17 cellular contexts compared by ENCODE assay signal in genomic region chr10:128058746-128059125, GRCh38.
DNase-seq lines count a peak whose midpoint lies in the region; ATAC-seq and TF ChIP-seq lines count a peak whose summit lies in the region.
"Had no signal": no experiment of that assay in that cellular context is flagged by ENCODE, and none has a peak within 500 bp of the region (broad histone marks: within the 10 kb centered on the region; RNA-seq: fewer than 3 reads in every experiment).

No MANE protein-coding gene starts in this region.

- TF ChIP-seq CTCF in osteoblast (IDR thresholded peaks at IDR 0.05; ENCODE audit: extremely low read depth, low read depth, low read length) = no peak

- peaks cover 44% of the 10 kb centered on the region for H3K36me3 Mint-ChIP-seq in CD4-positive, CD25-positive, alpha-beta regulatory T cell
- peaks cover 100% of the 10 kb centered on the region for H3K36me3 Mint-ChIP-seq in dendritic cell treated with granulocyte-macrophage colony-stimulating factor and Interleukin-4, amounts not matched to agents 40 ng/mL and 50 ng/mL, for 4 days (ENCODE audit: low read depth)

- H3K27ac ChIP-seq in CD4-positive, CD25-positive, alpha-beta regulatory T cell (ENCODE audit: insufficient read depth, low read length, poor library complexity, severe bottlenecking) = no peak overlapping the region
- peak overlapping the region; percentile 83 for H3K27ac ChIP-seq in Karpas-422 (ENCODE audit: low read length)
- no peak overlapping the region for H3K27ac ChIP-seq in osteoblast (ENCODE audit: low read depth, low read length)
- H3K27ac ChIP-seq: PC-9 had no signal

- peaks cover 21% of the 10 kb centered on the region for H3K4me1 ChIP-seq in CD4-positive, CD25-positive, alpha-beta regulatory T cell (ENCODE audit: control insufficient read depth, insufficient read depth, low read length, poor library complexity, severe bottlenecking)
- peaks cover 48% of the 10 kb centered on the region for H3K4me1 ChIP-seq in Karpas-422 (ENCODE audit: low read length)
- H3K4me1 ChIP-seq in osteoblast (ENCODE audit: insufficient read depth, low read length) = peaks cover 2% of the 10 kb centered on the region
- H3K4me1 ChIP-seq: BE2C had no signal

- no peak for DNase-seq in CD4-positive, CD25-positive, alpha-beta regulatory T cell
- DNase-seq in Karpas-422 = peak; percentile 81
- DNase-seq in osteoblast (ENCODE audit: insufficient read length, low spot score, missing footprints) = peak; percentile 8
- DNase-seq in Ammon's horn (ENCODE audit: low spot score) = no peak
- no peak for DNase-seq in NCI-H226
- DNase-seq: BE2C, DMS53, HCEC 1CT, NCI-H1436 treated with DMSO at 0.1 percent for 48 hours, NCI-H2227 treated with DMSO at 0.1 percent for 48 hours, NCI-H526, PC-9, Right ventricle myocardium superior had no signal

- H3K4me1 Mint-ChIP-seq in CD4-positive, CD25-positive, alpha-beta regulatory T cell = peaks cover 18 to 62% (median 37%) of the 10 kb centered on the region in 4 donors
- peaks cover 96% of the 10 kb centered on the region for H3K4me1 Mint-ChIP-seq in dendritic cell treated with granulocyte-macrophage colony-stimulating factor and Interleukin-4, amounts not matched to agents 40 ng/mL and 50 ng/mL, for 4 days (ENCODE audit: low read depth)

- H4K20me1 ChIP-seq in Karpas-422 (ENCODE audit: insufficient read depth, low read depth, low read length) (no peaks in the 10 kb centered on the region), osteoblast (ENCODE audit: insufficient read depth, low read length) (no peaks in the 10 kb centered on the region)

- H3K4me3 Mint-ChIP-seq in CD4-positive, CD25-positive, alpha-beta regulatory T cell = no peak overlapping the region
- H3K4me3 Mint-ChIP-seq in dendritic cell treated with granulocyte-macrophage colony-stimulating factor and Interleukin-4, amounts not matched to agents 40 ng/mL and 50 ng/mL, for 4 days = no peak overlapping the region

- H3K27me3 Mint-ChIP-seq in CD4-positive, CD25-positive, alpha-beta regulatory T cell = no peaks in the 10 kb centered on the region
- H3K27me3 Mint-ChIP-seq in dendritic cell treated with granulocyte-macrophage colony-stimulating factor and Interleukin-4, amounts not matched to agents 40 ng/mL and 50 ng/mL, for 4 days = no peaks in the 10 kb centered on the region

- peak overlapping the region in 2 of 3 donors; percentile 51 to 68 for H3K27ac Mint-ChIP-seq in CD4-positive, CD25-positive, alpha-beta regulatory T cell
- H3K27ac Mint-ChIP-seq in dendritic cell treated with granulocyte-macrophage colony-stimulating factor and Interleukin-4, amounts not matched to agents 40 ng/mL and 50 ng/mL, for 4 days = peak overlapping the region; percentile 86

- H3K9me2 ChIP-seq in Karpas-422 (replicated peaks; ENCODE audit: insufficient read depth, low read length) = no peaks in the 10 kb centered on the region

- no peaks in the 10 kb centered on the region for H3K9me3 ChIP-seq in CD4-positive, CD25-positive, alpha-beta regulatory T cell (ENCODE audit: control insufficient read depth in 2 of 2, low read length in 2 of 2)
- H3K9me3 ChIP-seq in Karpas-422 (ENCODE audit: low read length) (no peaks in the 10 kb centered on the region), osteoblast (ENCODE audit: low read depth, low read length) (no peaks in the 10 kb centered on the region)
- H3K9me3 ChIP-seq: BE2C had no signal

- peak overlapping the region; percentile 53 for H3K4me2 ChIP-seq in Karpas-422 (ENCODE audit: low read depth, low read length, poor library complexity, severe bottlenecking)
- H3K4me2 ChIP-seq in osteoblast (ENCODE audit: insufficient read depth, low read length) = no peak overlapping the region
- H3K4me2 ChIP-seq: PC-9 had no signal

- intact Hi-C loops in dendritic cell treated with granulocyte-macrophage colony-stimulating factor and Interleukin-4, amounts not matched to agents 40 ng/mL and 50 ng/mL, for 4 days (cut with micrococcal nuclease) = no loop called here

- no peaks in the 10 kb centered on the region for H3K79me2 ChIP-seq in Karpas-422 (ENCODE audit: low read length)
- H3K79me2 ChIP-seq in osteoblast (ENCODE audit: insufficient read depth, low read length) = no peaks in the 10 kb centered on the region

- H3K9ac ChIP-seq in Karpas-422 (ENCODE audit: low read length) = peak overlapping the region; percentile 49

- ATAC-seq in CD4-positive, CD25-positive, alpha-beta regulatory T cell (ENCODE audit: low read depth in 2 of 2) = no peak
- no peak for ATAC-seq in HG02938 (IDR thresholded peaks at IDR 0.05; ENCODE audit: unreplicated experiment)
- ATAC-seq: K562, SK-N-SH treated with all-trans-retinoic acid at 6 μM for 48 hours had no signal

- H3K27me3 ChIP-seq in CD4-positive, CD25-positive, alpha-beta regulatory T cell (ENCODE audit: control insufficient read depth, insufficient read depth, low read length) = no peaks in the 10 kb centered on the region
- H3K27me3 ChIP-seq in Karpas-422 (ENCODE audit: low read length) (no peaks in the 10 kb centered on the region), osteoblast (ENCODE audit: insufficient read depth, low read length) (no peaks in the 10 kb centered on the region)
- H3K27me3 ChIP-seq: BE2C had no signal

- no peak overlapping the region for H2AFZ ChIP-seq in Karpas-422 (ENCODE audit: low read length)
- no peak overlapping the region for H2AFZ ChIP-seq in osteoblast (ENCODE audit: low read length)
- H2AFZ ChIP-seq: PC-9 had no signal

- no peak overlapping the region for H3K4me3 ChIP-seq in CD4-positive, CD25-positive, alpha-beta regulatory T cell (ENCODE audit: low read depth, low read length)
- H3K4me3 ChIP-seq in Karpas-422 (ENCODE audit: low read length) (peak overlapping the region; percentile 34; the same call in 1 of the 2 replicates), osteoblast (ENCODE audit: insufficient read depth, low read length) (no peak overlapping the region)
- H3K4me3 ChIP-seq: K562, PC-9 had no signal

- H3K9me3 Mint-ChIP-seq in CD4-positive, CD25-positive, alpha-beta regulatory T cell = no peaks in the 10 kb centered on the region
- no peaks in the 10 kb centered on the region for H3K9me3 Mint-ChIP-seq in dendritic cell treated with granulocyte-macrophage colony-stimulating factor and Interleukin-4, amounts not matched to agents 40 ng/mL and 50 ng/mL, for 4 days

- peaks cover 66% of the 10 kb centered on the region for H3K36me3 ChIP-seq in CD4-positive, CD25-positive, alpha-beta regulatory T cell (ENCODE audit: control insufficient read depth, insufficient read depth, low read length)
- H3K36me3 ChIP-seq in Karpas-422 (ENCODE audit: insufficient read depth, low read length) (peaks cover 12% of the 10 kb centered on the region; the same call in 1 of the 2 replicates), osteoblast (ENCODE audit: insufficient read depth, low read length) (peaks cover 11% of the 10 kb centered on the region)
- H3K36me3 ChIP-seq: BE2C had no signal

Comparison
In these comparisons a context has a peak if more than half of its experiments do, and no peak if none do; other contexts are left out.
1. DNase-seq: peak in Karpas-422 (single experiment) and osteoblast (single experiment); none in CD4-positive, CD25-positive, alpha-beta regulatory T cell (0 of 3), Ammon's horn (single experiment) and NCI-H226 (single experiment).